12 cellular contexts compared by ENCODE assay signal in genomic region chr6:24864345-24864744, GRCh38.
DNase-seq lines count a peak whose midpoint lies in the region; ATAC-seq and TF ChIP-seq lines count a peak whose summit lies in the region.
"Had no signal": no experiment of that assay in that cellular context is flagged by ENCODE, and none has a peak within 500 bp of the region (broad histone marks: within the 10 kb centered on the region; RNA-seq: fewer than 3 reads in every experiment).

No MANE protein-coding gene starts in this region.

- ATAC-seq in aorta (ENCODE audit: low FRiP score) (no peak), HG03354 (IDR thresholded peaks at IDR 0.05; ENCODE audit: poor library complexity, severe bottlenecking, unreplicated experiment) (no peak)

- no peaks in the 10 kb centered on the region for H3K36me3 ChIP-seq in aorta (ENCODE audit: control insufficient read depth in 1 of 2, insufficient read depth in 2 of 2, low read length in 1 of 2)
- peaks cover 0 to 27% (median 0%) of the 10 kb centered on the region in 4 donors for H3K36me3 ChIP-seq in sigmoid colon

- TF ChIP-seq EP300 in sigmoid colon (IDR thresholded peaks at IDR 0.05) = no peak

- no peak overlapping the region for H3K27ac ChIP-seq in aorta (ENCODE audit: low read depth in 1 of 2, low read length in 2 of 2)
- H3K27ac ChIP-seq in sigmoid colon = no peak overlapping the region
- H3K27ac ChIP-seq: GM23248, KMS-11 had no signal

- H3K4me1 ChIP-seq in aorta (ENCODE audit: control insufficient read depth in 1 of 2, insufficient read depth in 2 of 2, low read length in 2 of 2) = no peaks in the 10 kb centered on the region
- no peaks in the 10 kb centered on the region for H3K4me1 ChIP-seq in sigmoid colon

- H3K27me3 ChIP-seq in aorta (ENCODE audit: control insufficient read depth in 1 of 2, insufficient read depth in 2 of 2, low read length in 1 of 2) (no peaks in the 10 kb centered on the region), sigmoid colon (no peaks in the 10 kb centered on the region)

- TF ChIP-seq CTCF in sigmoid colon (IDR thresholded peaks at IDR 0.05) = no peak

- DNase-seq in NCI-H2196 (lab: John Stamatoyannopoulos, UW; ENCODE audit: unreplicated experiment) (peak; percentile 18), NCI-H2196 treated with DMSO at 0.1 percent for 48 hours (lab: John Stamatoyannopoulos, UW; ENCODE audit: unreplicated experiment) (no peak), NCI-H1092 (lab: John Stamatoyannopoulos, UW) (peak; percentile 46), SW480 (ENCODE audit: low spot score) (peak; percentile 4), myocyte (ENCODE audit: low read depth) (peak; percentile 82), aorta (no peak), sigmoid colon (no peak)
- DNase-seq: 8988T; activated effector memory CD4-positive, alpha-beta T cell treated with anti-CD3 and anti-CD28 coated beads, Interleukin-2, amount 50 U/mL, for 16 hours; GM23248 had no signal

- WGBS in aorta, 2 donors = 74 to 86% methylated on average over 1 of the region's 1 CpG
- WGBS in sigmoid colon, 2 donors = 66 to 75% methylated on average over 1 of the region's 1 CpG

- H3K9me3 ChIP-seq in aorta (ENCODE audit: control insufficient read depth, low read length) (peaks cover 1% of the 10 kb centered on the region), sigmoid colon (no peaks in the 10 kb centered on the region)

- no peak overlapping the region for H3K4me3 ChIP-seq in aorta (ENCODE audit: low read length in 2 of 2)
- no peak overlapping the region for H3K4me3 ChIP-seq in sigmoid colon
- H3K4me3 ChIP-seq: GM23248 had no signal

- intact Hi-C loops in aorta (cut with DNase I) (no loop called here), sigmoid colon (cut with DNase I) (no loop called here)

- TF ChIP-seq POLR2A in sigmoid colon (IDR thresholded peaks at IDR 0.05) = no peak

Comparison
In these comparisons a context has a peak if more than half of its experiments do, and no peak if none do; other contexts are left out.
1. DNase-seq: peak in NCI-H2196 (single experiment), NCI-H1092 (single experiment), SW480 (single experiment) and myocyte (single experiment); none in NCI-H2196 treated with DMSO at 0.1 percent for 48 hours (single experiment), aorta (0 of 2) and sigmoid colon (single experiment).